8 cellular contexts compared by ENCODE assay signal in genomic region chr17:77426676-77427386, GRCh38.
DNase-seq lines count a peak whose midpoint lies in the region; ATAC-seq, FAIRE-seq and TF ChIP-seq lines count a peak whose summit lies in the region.

No MANE protein-coding gene starts in this region.

- CTCF ChIA-PET in A549 (lab: Yijun Ruan, JAX) (interaction anchor here (0.6 to 18.7 kb wide), 15 partner anchors 10 to 198 kb away, joined by 3 to 198 read pairs (median 7); no protein-coding TSS in a partner anchor), Panc1 (lab: Charles Lee) (interaction anchor here (0.6 kb wide), 1 partner anchor 59 kb away, joined by 6 read pairs; no protein-coding TSS in a partner anchor)

- peak overlapping the region; percentile 35 for H3K27ac Mint-ChIP-seq in neural crest cell (ENCODE audit: unreplicated experiment)

- no peak for TF ChIP-seq RAD21 in A549 (conservative IDR thresholded peaks at IDR 0.05 in 1 of 2, IDR thresholded peaks at IDR 0.05 in 1 of 2)

- BruUV-seq in Panc1 (replicated peaks; lab: Mats Ljungman, UMichigan) = no TSS peak

- in situ Hi-C loops in Panc1 (cut with HindIII; ENCODE audit: low pct_unique_long_range_greater_than_20kb, low sequenced_read_pairs) = no loop called here

- DNase-seq in A549 (ENCODE audit: low read depth in 1 of 2, low spot score in 1 of 2) (no peak), Panc1 (ENCODE audit: low read depth, low spot score) (no peak), neural crest cell (ENCODE audit: low read depth, low spot score) (no peak), kidney glomerular epithelial cell (lab: John Stamatoyannopoulos, UW) (no peak), cortex of kidney (lab: John Stamatoyannopoulos, UW) (no peak)

- TF ChIP-seq CTCF in A549 (IDR thresholded peaks at IDR 0.05) (no peak), Panc1 (IDR thresholded peaks at IDR 0.05) (no peak), neural crest cell (conservative IDR thresholded peaks at IDR 0.05) (no peak)

- no peaks in the 10 kb centered on the region for H3K9me3 Mint-ChIP-seq in neural crest cell

- ATAC-seq in A549 (no peak), Panc1 (no peak), HG02885 (IDR thresholded peaks at IDR 0.05; ENCODE audit: poor library complexity, unreplicated experiment) (no peak), HG02678 (IDR thresholded peaks at IDR 0.05; ENCODE audit: unreplicated experiment) (no peak)

- H3K27me3 ChIP-seq in Panc1 (ENCODE audit: control insufficient read depth, insufficient read depth, low read length) (no peaks in the 10 kb centered on the region), ectodermal cell (ENCODE audit: control insufficient read depth, insufficient read depth, low read length, poor library complexity, severe bottlenecking) (no peaks in the 10 kb centered on the region)

- H3K36me3 Mint-ChIP-seq in neural crest cell (ENCODE audit: low read depth) = no peaks in the 10 kb centered on the region

- H3K4me1 ChIP-seq in A549 = peaks cover 93% of the 10 kb centered on the region
- peaks cover 90% of the 10 kb centered on the region for H3K4me1 ChIP-seq in Panc1 (ENCODE audit: control insufficient read depth, insufficient read depth, low read length)
- H3K4me1 ChIP-seq in ectodermal cell (ENCODE audit: control insufficient read depth, insufficient read depth, low read length) = peaks cover 43% of the 10 kb centered on the region

- intact Hi-C loops in Panc1 (cut with micrococcal nuclease; ENCODE audit: unreplicated experiment) = loop anchor here (5.0 to 10.0 kb wide), 2 partner anchors 68 to 95 kb away; no protein-coding TSS in a partner anchor

- FAIRE-seq in A549 (lab: Jason Lieb, UNC) = no peak

- H3K36me3 ChIP-seq in Panc1 (ENCODE audit: control insufficient read depth, insufficient read depth, low read length) (no peaks in the 10 kb centered on the region), ectodermal cell (ENCODE audit: control insufficient read depth, insufficient read depth, low read length) (no peaks in the 10 kb centered on the region)

- TF ChIP-seq EP300 in A549 (IDR thresholded peaks at IDR 0.05) = no peak

- POLR2A ChIA-PET in A549 (lab: Yijun Ruan, JAX) (interaction anchor here (1.3 kb wide), 1 partner anchor 532 kb away, joined by 5 read pairs; the partner anchor contains the start of gene TNRC6C), Panc1 (lab: Charles Lee) (no interaction called here)

- H3K27ac ChIP-seq in A549 (peak overlapping the region; percentile 75 to 95), Panc1 (ENCODE audit: low read length) (peak overlapping the region; percentile 83), ectodermal cell (ENCODE audit: insufficient read depth, low read depth, low read length, poor library complexity, severe bottlenecking) (peak overlapping the region; percentile 36)

- H3K4me2 ChIP-seq in A549 = peak overlapping the region; percentile 78

- WGBS in A549 (ENCODE audit: missing lambda C conversion rate) = 55% methylated on average over 11 of the region's 11 CpGs
- WGBS in ectodermal cell, 2 experiments = 91 to 92% methylated on average over 11 of the region's 11 CpGs

- H3K4me1 Mint-ChIP-seq in neural crest cell = peaks cover 65% of the 10 kb centered on the region

- no peak for TF ChIP-seq POLR2A in A549 (IDR thresholded peaks at IDR 0.05; ENCODE audit: low read length)

- H3K9me3 ChIP-seq in A549 (no peaks in the 10 kb centered on the region), Panc1 (ENCODE audit: control insufficient read depth, insufficient read depth, low read depth, low read length) (no peaks in the 10 kb centered on the region), ectodermal cell (ENCODE audit: control insufficient read depth, low read length) (no peaks in the 10 kb centered on the region)

- peak overlapping the region; percentile 47 for H3K4me3 Mint-ChIP-seq in neural crest cell

- H3K4me3 ChIP-seq in A549 (no peak overlapping the region), Panc1 (ENCODE audit: low read depth in 2 of 2, low read length in 2 of 2) (no peak overlapping the region), ectodermal cell (ENCODE audit: insufficient read depth, low read depth, low read length) (no peak overlapping the region)

- H3K27me3 Mint-ChIP-seq in neural crest cell (ENCODE audit: low read depth) = no peaks in the 10 kb centered on the region

TF ChIP-seq in A549, 52 proteins besides CTCF, POLR2A, EP300 and RAD21 (continues in another document):
- TF ChIP-seq TFCP2L1 (CRISPR knock-in tag; IDR thresholded peaks at IDR 0.05) = 0 out of 2 replicates have a peak, but pooled peaks have one; percentile 71
- no peak for TF ChIP-seq RNF2 (IDR thresholded peaks at IDR 0.05; ENCODE audit: borderline replicate concordance, low read depth)
- no peak for TF ChIP-seq SMC3 (IDR thresholded peaks at IDR 0.05)
- no peak for TF ChIP-seq GATA3 (IDR thresholded peaks at IDR 0.05; ENCODE audit: borderline replicate concordance)
- peak; percentile 79; the same call in 1 of the 2 replicates for TF ChIP-seq KDM1A (IDR thresholded peaks at IDR 0.05; ENCODE audit: low read depth)
- TF ChIP-seq CHD2 (IDR thresholded peaks at IDR 0.05; ENCODE audit: low read length, partially characterized antibody) = no peak
- TF ChIP-seq JUN (IDR thresholded peaks at IDR 0.05) = no peak; a peak in 1 of 5 replicates
- TF ChIP-seq ATOH8 (CRISPR knock-in tag; IDR thresholded peaks at IDR 0.05; ENCODE audit: low read depth) = no peak
- TF ChIP-seq HMGXB4 (CRISPR knock-in tag; IDR thresholded peaks at IDR 0.05; ENCODE audit: borderline replicate concordance) = no peak
- TF ChIP-seq CEBPB (IDR thresholded peaks at IDR 0.05) = no peak
- TF ChIP-seq MYC (IDR thresholded peaks at IDR 0.05; ENCODE audit: borderline replicate concordance, low read length) = no peak
- TF ChIP-seq CHD4 (IDR thresholded peaks at IDR 0.05; ENCODE audit: borderline replicate concordance) = no peak
- no peak for TF ChIP-seq HOXA7 (CRISPR knock-in tag; IDR thresholded peaks at IDR 0.05)
- TF ChIP-seq ZC3H11A (IDR thresholded peaks at IDR 0.05) = no peak
- no peak for TF ChIP-seq ESRRA (IDR thresholded peaks at IDR 0.05; ENCODE audit: borderline replicate concordance, low read length)
- TF ChIP-seq, protein P1, sequence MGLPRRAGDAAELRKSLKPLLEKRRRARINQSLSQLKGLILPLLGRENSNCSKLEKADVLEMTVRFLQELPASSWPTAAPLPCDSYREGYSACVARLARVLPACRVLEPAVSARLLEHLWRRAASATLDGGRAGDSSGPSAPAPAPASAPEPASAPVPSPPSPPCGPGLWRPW (IDR thresholded peaks at IDR 0.05) = no peak
- TF ChIP-seq, protein P2, sequence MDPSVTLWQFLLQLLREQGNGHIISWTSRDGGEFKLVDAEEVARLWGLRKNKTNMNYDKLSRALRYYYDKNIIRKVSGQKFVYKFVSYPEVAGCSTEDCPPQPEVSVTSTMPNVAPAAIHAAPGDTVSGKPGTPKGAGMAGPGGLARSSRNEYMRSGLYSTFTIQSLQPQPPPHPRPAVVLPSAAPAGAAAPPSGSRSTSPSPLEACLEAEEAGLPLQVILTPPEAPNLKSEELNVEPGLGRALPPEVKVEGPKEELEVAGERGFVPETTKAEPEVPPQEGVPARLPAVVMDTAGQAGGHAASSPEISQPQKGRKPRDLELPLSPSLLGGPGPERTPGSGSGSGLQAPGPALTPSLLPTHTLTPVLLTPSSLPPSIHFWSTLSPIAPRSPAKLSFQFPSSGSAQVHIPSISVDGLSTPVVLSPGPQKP (IDR thresholded peaks at IDR 0.05; ENCODE audit: low read depth, low read length) = no peak
- TF ChIP-seq NFE2L2 (conservative IDR thresholded peaks at IDR 0.05; ENCODE audit: low read length) = no peak
- TF ChIP-seq JUNB (IDR thresholded peaks at IDR 0.05) = no peak
- peak; percentile 99 for TF ChIP-seq ZFP36 (IDR thresholded peaks at IDR 0.05; ENCODE audit: borderline replicate concordance, partially characterized antibody)
